In the genomic region with DNA sequence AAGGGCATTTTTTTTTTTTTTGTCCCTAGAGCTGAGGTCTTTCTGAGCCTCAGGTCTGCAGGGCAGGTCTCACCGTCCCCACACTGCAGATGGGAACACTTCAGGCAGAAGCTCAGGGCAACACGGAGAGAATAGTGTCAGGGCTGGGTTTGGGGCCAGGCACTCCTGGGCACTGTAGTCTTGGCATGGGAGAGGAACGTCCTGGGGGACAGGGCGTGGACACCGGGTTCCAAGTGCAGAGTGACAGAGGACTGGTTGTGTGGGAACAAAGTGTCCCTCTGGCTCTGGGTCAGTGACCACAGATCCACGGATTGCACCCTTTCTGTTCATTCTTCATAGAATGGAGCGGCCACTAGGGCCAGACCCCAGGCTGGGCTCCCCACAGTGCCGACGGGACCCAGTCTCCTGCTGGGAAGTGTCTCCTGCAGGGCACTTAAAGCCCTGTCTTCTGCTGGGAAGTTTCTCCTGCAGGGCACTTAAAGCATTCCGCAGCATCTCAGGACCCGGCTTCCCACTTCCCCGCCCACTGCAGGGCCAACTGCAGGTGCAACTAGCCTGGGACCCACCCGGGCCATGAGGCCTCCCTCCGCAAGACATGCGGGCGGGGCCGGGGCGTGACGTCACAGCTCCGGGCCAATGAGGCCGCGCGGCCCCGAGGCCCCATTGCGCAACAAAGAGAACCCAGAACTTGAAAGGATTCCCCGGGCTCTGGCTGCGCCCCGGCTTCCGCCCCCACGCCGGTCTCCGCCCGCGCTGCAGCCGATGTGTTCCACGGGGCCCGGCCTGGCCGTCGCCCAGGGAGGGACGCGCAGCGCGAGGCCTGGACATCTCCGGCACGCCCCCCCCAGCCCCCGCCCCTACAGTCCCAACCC, we compare ENCODE assay signal across 8 cellular contexts.
DNase-seq lines count a peak whose midpoint lies in the region; ATAC-seq lines count a peak whose summit lies in the region.

No MANE protein-coding gene starts in this region.

- ATAC-seq in GM21360 (IDR thresholded peaks at IDR 0.05; ENCODE audit: unreplicated experiment) (peak; percentile 56), HG03520 (IDR thresholded peaks at IDR 0.05; ENCODE audit: unreplicated experiment) (no peak)

- DNase-seq in Ammon's horn (ENCODE audit: low spot score) (peak; percentile 56), NCI-H1930 (lab: John Stamatoyannopoulos, UW) (peak; percentile 27 to 58), kidney tubule cell (ENCODE audit: low spot score) (peak; percentile 50)
- peak; percentile 31 for DNase-seq in activated CD4-positive, CD25-positive, alpha-beta regulatory T cell treated with anti-CD3 and anti-CD28 coated beads, Interleukin-2, amount 50 U/mL, for 16 hours (ENCODE audit: low read depth, low spot score)
- peak; percentile 69 for DNase-seq in central memory CD4-positive, alpha-beta T cell
- peak; percentile 72 for DNase-seq in stimulated activated CD4-positive, alpha-beta T cell treated with anti-CD3 and anti-CD28 coated beads, Interleukin-2, amount 100 ng/mL, for 4 hours (ENCODE audit: low read depth)
